14 cellular contexts compared by ENCODE assay signal in the genomic region with DNA sequence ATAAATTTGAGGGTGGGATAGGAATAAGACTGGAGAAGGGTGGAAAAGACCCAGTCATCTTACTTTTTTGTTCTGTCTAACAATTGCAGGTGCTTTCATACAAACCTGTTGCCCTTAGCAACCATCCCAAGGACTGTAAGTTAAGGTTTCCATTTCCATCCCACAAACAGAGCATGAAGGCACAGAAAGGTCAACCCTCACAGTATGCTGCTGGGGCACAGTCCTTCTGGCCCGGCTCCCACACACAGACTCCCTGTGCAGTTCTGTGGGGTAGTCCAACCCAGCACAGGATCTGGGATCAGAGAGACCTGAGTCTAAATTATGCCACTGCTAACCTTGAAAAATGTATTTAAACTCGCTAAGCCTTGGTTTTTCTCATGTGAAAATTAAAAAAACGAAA. TPM values are rescaled to one million over a fixed set of nuclear protein-coding genes. Genes with fewer than 3 reads are reported as not detected.
A peak's percentile ranks its signal among the peaks of the same experiment; 100 is the strongest.
DNase-seq lines count a peak whose midpoint lies in the region; ATAC-seq and TF ChIP-seq lines count a peak whose summit lies in the region.
"Had no signal": no experiment of that assay in that cellular context is flagged by ENCODE, and none has a peak within 500 bp of the region (broad histone marks: within the 10 kb centered on the region; RNA-seq: fewer than 3 reads in every experiment).

No MANE protein-coding gene starts in this region.

- DNase-seq in activated CD8-positive, alpha-beta memory T cell treated with anti-CD3 and anti-CD28 coated beads, Interleukin-2, amount 10 ng/mL, durations not matched to agents 7 days and 5 days: no peak
- no peak for DNase-seq in activated CD8-positive, alpha-beta memory T cell treated with anti-CD3 and anti-CD28 coated beads, Interleukin-2, amount 50 U/mL, for 48 hours
- DNase-seq in effector memory CD8-positive, alpha-beta T cell: no peak
- DNase-seq in GDM1 (lab: John Stamatoyannopoulos, UW) (no peak), omental fat pad (ENCODE audit: low spot score) (no peak)
- DNase-seq: adrenal gland; hypothalamus; NCI-H2081; ovary; stimulated activated CD4-positive, alpha-beta T cell treated with anti-CD3 and anti-CD28 coated beads, Interleukin-12 subunit alpha, Interleukin-12 subunit beta, amount 100 ng/mL, for 4 hours; upper lobe of right lung had no signal

- no peaks in the 10 kb centered on the region for H3K27me3 Mint-ChIP-seq in activated CD8-positive, alpha-beta memory T cell treated with anti-CD3 and anti-CD28 coated beads, Interleukin-2, amount 10 ng/mL, durations not matched to agents 7 days and 5 days
- no peaks in the 10 kb centered on the region for H3K27me3 Mint-ChIP-seq in effector memory CD8-positive, alpha-beta T cell
- H3K27me3 Mint-ChIP-seq in stimulated activated naive CD8-positive, alpha-beta T cell treated with anti-CD3 and anti-CD28 coated beads, Interleukin-15, Interleukin-2, amounts not matched to agents 100 ng/mL and 50 ng/mL, for 24 hours: no peaks in the 10 kb centered on the region

- H3K9me3 Mint-ChIP-seq in activated CD8-positive, alpha-beta memory T cell treated with anti-CD3 and anti-CD28 coated beads, Interleukin-2, amount 10 ng/mL, durations not matched to agents 7 days and 5 days (ENCODE audit: low read depth): no peaks in the 10 kb centered on the region
- H3K9me3 Mint-ChIP-seq in effector memory CD8-positive, alpha-beta T cell: no peaks in the 10 kb centered on the region
- no peaks in the 10 kb centered on the region for H3K9me3 Mint-ChIP-seq in stimulated activated naive CD8-positive, alpha-beta T cell treated with anti-CD3 and anti-CD28 coated beads, Interleukin-15, Interleukin-2, amounts not matched to agents 100 ng/mL and 50 ng/mL, for 24 hours

- TF ChIP-seq CTCF in OCI-LY3 (IDR thresholded peaks at IDR 0.05; ENCODE audit: low read depth, low read length) (no peak), omental fat pad (IDR thresholded peaks at IDR 0.05) (no peak)

- peaks cover 74% of the 10 kb centered on the region for H3K4me1 Mint-ChIP-seq in activated CD8-positive, alpha-beta memory T cell treated with anti-CD3 and anti-CD28 coated beads, Interleukin-2, amount 10 ng/mL, durations not matched to agents 7 days and 5 days
- H3K4me1 Mint-ChIP-seq in effector memory CD8-positive, alpha-beta T cell (ENCODE audit: low read depth in 2 of 2): peaks cover 72 to 79% of the 10 kb centered on the region in 2 donors
- H3K4me1 Mint-ChIP-seq in stimulated activated naive CD8-positive, alpha-beta T cell treated with anti-CD3 and anti-CD28 coated beads, Interleukin-15, Interleukin-2, amounts not matched to agents 100 ng/mL and 50 ng/mL, for 24 hours (ENCODE audit: low read depth): peaks cover 100% of the 10 kb centered on the region

- no peaks in the 10 kb centered on the region for H3K36me3 Mint-ChIP-seq in activated CD8-positive, alpha-beta memory T cell treated with anti-CD3 and anti-CD28 coated beads, Interleukin-2, amount 10 ng/mL, durations not matched to agents 7 days and 5 days
- H3K36me3 Mint-ChIP-seq in effector memory CD8-positive, alpha-beta T cell (ENCODE audit: insufficient read depth): peaks cover 20% of the 10 kb centered on the region
- no peaks in the 10 kb centered on the region for H3K36me3 Mint-ChIP-seq in stimulated activated naive CD8-positive, alpha-beta T cell treated with anti-CD3 and anti-CD28 coated beads, Interleukin-15, Interleukin-2, amounts not matched to agents 100 ng/mL and 50 ng/mL, for 24 hours (ENCODE audit: low read depth)

- H3K27ac ChIP-seq in OCI-LY3 (ENCODE audit: low read length): peak overlapping the region; percentile 90
- H3K27ac ChIP-seq: adrenal gland, ovary, upper lobe of right lung had no signal

- peak overlapping the region; percentile 94 for H3K27ac Mint-ChIP-seq in activated CD8-positive, alpha-beta memory T cell treated with anti-CD3 and anti-CD28 coated beads, Interleukin-2, amount 10 ng/mL, durations not matched to agents 7 days and 5 days
- peak overlapping the region; percentile 96 to 97 for H3K27ac Mint-ChIP-seq in effector memory CD8-positive, alpha-beta T cell
- H3K27ac Mint-ChIP-seq in stimulated activated naive CD8-positive, alpha-beta T cell treated with anti-CD3 and anti-CD28 coated beads, Interleukin-15, Interleukin-2, amounts not matched to agents 100 ng/mL and 50 ng/mL, for 24 hours: peak overlapping the region; percentile 97

- H3K27me3 ChIP-seq in OCI-LY3 (ENCODE audit: low read depth, low read length): no peaks in the 10 kb centered on the region
- H3K27me3 ChIP-seq: adrenal gland, ovary, upper lobe of right lung had no signal

- peaks cover 74% of the 10 kb centered on the region for H3K4me1 ChIP-seq in OCI-LY3 (ENCODE audit: low read length)

- H3K9ac ChIP-seq in OCI-LY3 (ENCODE audit: low read length): peak overlapping the region; percentile 59; the same call in 1 of the 2 replicates

- H3K36me3 ChIP-seq in OCI-LY3 (replicated peaks; ENCODE audit: low read depth, low read length): no peaks in the 10 kb centered on the region
- H3K36me3 ChIP-seq: adrenal gland, ovary, upper lobe of right lung had no signal

- no peaks in the 10 kb centered on the region for H3K79me2 ChIP-seq in OCI-LY3 (ENCODE audit: low read length)

- ATAC-seq in activated CD8-positive, alpha-beta memory T cell treated with anti-CD3 and anti-CD28 coated beads, Interleukin-2, amount 10 ng/mL, durations not matched to agents 7 days and 5 days: no peak
- no peak for ATAC-seq in effector memory CD8-positive, alpha-beta T cell (replicated peaks)
- ATAC-seq in GM21825 (IDR thresholded peaks at IDR 0.05; ENCODE audit: unreplicated experiment): no peak
- no peak for ATAC-seq in omental fat pad (ENCODE audit: low FRiP score)

- H3K4me3 ChIP-seq in OCI-LY3 (ENCODE audit: low read length): no peak overlapping the region
- H3K4me3 ChIP-seq: adrenal gland, ovary, upper lobe of right lung had no signal

- CTCF ChIA-PET in activated CD8-positive, alpha-beta memory T cell treated with anti-CD3 and anti-CD28 coated beads, Interleukin-2, amount 10 ng/mL, durations not matched to agents 7 days and 5 days (lab: Charles Lee): interaction anchor here (1.0 to 9.5 kb wide), 9 partner anchors 8 to 455 kb away, joined by 3 to 190 read pairs (median 7); no protein-coding TSS in a partner anchor

- H3K9me3 ChIP-seq in OCI-LY3 (ENCODE audit: insufficient read depth, low read length): 0 out of 2 replicates have a peak, but pooled peaks cover 3% of the 10 kb centered on the region
- H3K9me3 ChIP-seq: adrenal gland, ovary, upper lobe of right lung had no signal

- H4K20me1 ChIP-seq in OCI-LY3 (ENCODE audit: insufficient read depth, low read length): no peaks in the 10 kb centered on the region

- H2AFZ ChIP-seq in OCI-LY3 (ENCODE audit: low read depth, low read length): peak overlapping the region; percentile 53

- peak overlapping the region; percentile 81 for H3K4me2 ChIP-seq in OCI-LY3 (ENCODE audit: low read length)

- no peak overlapping the region for H3K4me3 Mint-ChIP-seq in activated CD8-positive, alpha-beta memory T cell treated with anti-CD3 and anti-CD28 coated beads, Interleukin-2, amount 10 ng/mL, durations not matched to agents 7 days and 5 days
- H3K4me3 Mint-ChIP-seq in effector memory CD8-positive, alpha-beta T cell: peak overlapping the region; percentile 71 to 79
- peak overlapping the region; percentile 62 for H3K4me3 Mint-ChIP-seq in stimulated activated naive CD8-positive, alpha-beta T cell treated with anti-CD3 and anti-CD28 coated beads, Interleukin-15, Interleukin-2, amounts not matched to agents 100 ng/mL and 50 ng/mL, for 24 hours

RNA-seq across cellular contexts. Expression of gene ETS1, which starts 38.4 kb away (rescaled TPM):
- total RNA-seq in activated CD8-positive, alpha-beta memory T cell treated with anti-CD3 and anti-CD28 coated beads, Interleukin-2, amount 10 ng/mL, durations not matched to agents 7 days and 5 days: 100 to 1,000 TPM; 408 to 671 TPM
- 100 to 1,000 TPM in 3 of 4 donors, 10 to 100 TPM in 1; 72.4 to 211 (median 165) TPM for total RNA-seq in omental fat pad
